Comparison of ENCODE assay signal across 1 cellular context in the genomic region with DNA sequence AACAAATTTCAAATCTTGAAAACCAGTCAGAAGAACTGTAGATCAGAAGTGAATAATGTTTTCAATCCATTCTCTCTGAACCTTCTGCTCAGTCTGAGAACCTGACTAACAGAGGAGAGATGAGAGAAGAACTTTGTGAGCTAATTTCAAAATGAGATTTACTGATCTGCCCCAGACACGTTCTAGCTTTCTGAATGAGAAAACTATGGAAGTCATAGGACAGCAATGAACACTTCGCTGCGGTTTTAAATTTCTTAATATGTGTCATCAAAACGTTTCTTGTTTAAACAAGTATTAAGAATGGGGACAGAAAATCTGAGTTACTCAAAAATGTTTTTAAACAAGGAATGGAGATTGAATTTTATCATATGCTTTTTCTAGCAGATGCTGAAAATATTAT.
TF ChIP-seq lines count a peak whose summit lies in the region.

No MANE protein-coding gene starts in this region.

TF ChIP-seq in SK-N-SH, 30 proteins besides CTCF, POLR2A, EP300 and RAD21 (continued from another document):
- TF ChIP-seq FOSL2 (IDR thresholded peaks at IDR 0.05; ENCODE audit: borderline replicate concordance, low read depth) (no peak), TCF12 (IDR thresholded peaks at IDR 0.05) (no peak), JUND (IDR thresholded peaks at IDR 0.05) (no peak), EZH2phosphoT487 (IDR thresholded peaks at IDR 0.05; ENCODE audit: borderline replicate concordance, low read depth) (no peak), RXRA (IDR thresholded peaks at IDR 0.05; ENCODE audit: borderline replicate concordance, low read depth) (no peak)
